21 cellular contexts compared by ENCODE assay signal in the genomic region with DNA sequence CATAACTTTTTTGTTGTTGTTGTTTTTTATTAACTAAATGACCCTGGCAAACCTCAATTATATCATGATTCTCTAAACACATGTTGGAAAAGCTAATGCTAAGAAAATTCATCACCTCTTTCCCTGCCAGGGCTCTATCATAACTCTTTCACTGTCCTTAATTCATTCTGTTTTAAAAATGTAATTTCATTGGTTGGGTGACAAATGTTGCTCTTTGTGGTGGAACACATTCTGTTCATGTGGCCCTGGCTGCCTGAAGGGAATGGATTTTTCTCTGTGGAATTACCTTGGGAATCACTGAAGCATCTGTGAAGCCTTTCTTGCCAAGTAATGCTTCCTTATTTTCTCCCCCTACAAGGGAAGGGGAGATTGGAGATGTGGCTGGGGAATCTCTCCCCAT.
A peak's percentile ranks its signal among the peaks of the same experiment; 100 is the strongest.
DNase-seq lines count a peak whose midpoint lies in the region; ATAC-seq and TF ChIP-seq lines count a peak whose summit lies in the region.
"Had no signal": no experiment of that assay in that cellular context is flagged by ENCODE, and none has a peak within 500 bp of the region (broad histone marks: within the 10 kb centered on the region; RNA-seq: fewer than 3 reads in every experiment).

No MANE protein-coding gene starts in this region.

- H3K27ac ChIP-seq in right atrium auricular region = no peak overlapping the region
- H3K27ac ChIP-seq: HL-60 had no signal

- no peak for DNase-seq in Right ventricle myocardium inferior (ENCODE audit: missing footprints)
- DNase-seq in right atrium auricular region (ENCODE audit: low spot score) = no peak
- DNase-seq in NCI-H446 (lab: John Stamatoyannopoulos, UW) = peak; percentile 26 to 86
- peak; percentile 15 for DNase-seq in cerebellar cortex (ENCODE audit: low spot score)
- no peak for DNase-seq in neural crest cell (ENCODE audit: low read depth, low spot score)
- DNase-seq in BE2C = no peak
- DNase-seq in progenitor cell of endocrine pancreas (ENCODE audit: low spot score, unreplicated experiment) = no peak
- no peak for DNase-seq in T-helper 1 cell
- DNase-seq: CD4-positive, CD25-positive, alpha-beta regulatory T cell; CD8-positive, alpha-beta memory T cell; COR-L47; DMS 273 treated with DMSO at 0.1 percent for 48 hours; DMS53; DND-41; EL; HFFc6 had no signal

- peaks cover 3% of the 10 kb centered on the region for H3K9me3 Mint-ChIP-seq in neural crest cell
- H3K9me3 Mint-ChIP-seq in progenitor cell of endocrine pancreas (ENCODE audit: low read depth) = peaks cover 9% of the 10 kb centered on the region
- H3K9me3 Mint-ChIP-seq: GM23338 had no signal

- intact Hi-C loops in Right ventricle myocardium inferior (cut with DNase I) = no loop called here

- no peaks in the 10 kb centered on the region for H3K27me3 ChIP-seq in right atrium auricular region
- H3K27me3 ChIP-seq in BE2C = no peaks in the 10 kb centered on the region

- H3K4me1 Mint-ChIP-seq in neural crest cell (peaks cover 20% of the 10 kb centered on the region), progenitor cell of endocrine pancreas (ENCODE audit: low read depth) (peaks cover 5% of the 10 kb centered on the region)
- H3K4me1 Mint-ChIP-seq: B cell; CD4-positive, CD25-positive, alpha-beta regulatory T cell; CD8-positive, alpha-beta memory T cell had no signal

- peak overlapping the region; percentile 27 for H3K4me3 Mint-ChIP-seq in neural crest cell
- no peak overlapping the region for H3K4me3 Mint-ChIP-seq in progenitor cell of endocrine pancreas (ENCODE audit: low read depth)
- H3K4me3 Mint-ChIP-seq: B cell; CD4-positive, CD25-positive, alpha-beta regulatory T cell; CD8-positive, alpha-beta memory T cell; GM23338; HFFc6 had no signal

- no peaks in the 10 kb centered on the region for H3K4me1 ChIP-seq in right atrium auricular region
- H3K4me1 ChIP-seq in BE2C = no peaks in the 10 kb centered on the region

- H3K36me3 Mint-ChIP-seq in neural crest cell (ENCODE audit: low read depth) = no peaks in the 10 kb centered on the region
- no peaks in the 10 kb centered on the region for H3K36me3 Mint-ChIP-seq in progenitor cell of endocrine pancreas (ENCODE audit: insufficient read depth)
- H3K36me3 Mint-ChIP-seq: CD4-positive, CD25-positive, alpha-beta regulatory T cell; CD8-positive, alpha-beta memory T cell had no signal

- H3K9me3 ChIP-seq in right atrium auricular region (no peaks in the 10 kb centered on the region), BE2C (no peaks in the 10 kb centered on the region)

- no peaks in the 10 kb centered on the region for H3K27me3 Mint-ChIP-seq in neural crest cell (ENCODE audit: low read depth)
- H3K27me3 Mint-ChIP-seq in progenitor cell of endocrine pancreas = no peaks in the 10 kb centered on the region
- H3K27me3 Mint-ChIP-seq: B cell had no signal

- no peak overlapping the region for H3K4me3 ChIP-seq in right atrium auricular region
- H3K4me3 ChIP-seq in BE2C (ENCODE audit: low read depth, low read length) = no peak overlapping the region
- H3K4me3 ChIP-seq: GM12878, GM23338 had no signal

- TF ChIP-seq CTCF in right atrium auricular region (IDR thresholded peaks at IDR 0.05) = no peak
- no peak for TF ChIP-seq CTCF in neural crest cell (conservative IDR thresholded peaks at IDR 0.05)
- TF ChIP-seq CTCF in BE2C (IDR thresholded peaks at IDR 0.05; ENCODE audit: low read depth, low read length) = no peak
- no peak for TF ChIP-seq CTCF in progenitor cell of endocrine pancreas (IDR thresholded peaks at IDR 0.05; ENCODE audit: unreplicated experiment)

- peak; percentile 54 for ATAC-seq in Right ventricle myocardium inferior
- ATAC-seq: GM12878, HCT116 had no signal

- no peaks in the 10 kb centered on the region for H3K36me3 ChIP-seq in right atrium auricular region
- H3K36me3 ChIP-seq in BE2C = no peaks in the 10 kb centered on the region

- no peak overlapping the region for H3K27ac Mint-ChIP-seq in neural crest cell (ENCODE audit: unreplicated experiment)
- H3K27ac Mint-ChIP-seq in progenitor cell of endocrine pancreas = no peak overlapping the region
- H3K27ac Mint-ChIP-seq: B cell; CD4-positive, CD25-positive, alpha-beta regulatory T cell; CD8-positive, alpha-beta memory T cell; GM23338; HFFc6 had no signal

Comparison
In these comparisons a context has a peak if more than half of its experiments do, and no peak if none do; other contexts are left out.
1. DNase-seq: peak in NCI-H446 (2 of 2) and cerebellar cortex (single experiment); none in Right ventricle myocardium inferior (single experiment), right atrium auricular region (single experiment), neural crest cell (single experiment), BE2C (single experiment), progenitor cell of endocrine pancreas (single experiment) and T-helper 1 cell (0 of 5).